Comparison of ENCODE assay signal across 9 cellular contexts in genomic region chr10:13219685-13220670, GRCh38. TPM values are rescaled to one million over a fixed set of nuclear protein-coding genes. Genes with fewer than 3 reads are reported as not detected.
DNase-seq lines count a peak whose midpoint lies in the region; ATAC-seq and TF ChIP-seq lines count a peak whose summit lies in the region.
"Had no signal": no experiment of that assay in that cellular context is flagged by ENCODE, and none has a peak within 500 bp of the region (broad histone marks: within the 10 kb centered on the region; RNA-seq: fewer than 3 reads in every experiment).

No MANE protein-coding gene starts in this region.

- no peak overlapping the region for H3K4me3 ChIP-seq in mucosa of descending colon

- intact Hi-C loops in mucosa of descending colon (cut with DNase I, micrococcal nuclease) = loop anchor here in 1 of 2 donors (5.0 kb wide), 1 partner anchor 67 kb away; no protein-coding TSS in a partner anchor

- H3K36me3 Mint-ChIP-seq in natural killer cell treated with Interleukin-12 subunit alpha and Interleukin-12 subunit beta and Interleukin-15 and Interleukin-18, amount 100 ng/mL, for 72 hours = no peaks in the 10 kb centered on the region
- H3K36me3 Mint-ChIP-seq: IgD-negative memory B cell had no signal

- H3K9me3 ChIP-seq in mucosa of descending colon = no peaks in the 10 kb centered on the region

- H3K9me3 Mint-ChIP-seq in natural killer cell treated with Interleukin-12 subunit alpha and Interleukin-12 subunit beta and Interleukin-15 and Interleukin-18, amount 100 ng/mL, for 72 hours = no peaks in the 10 kb centered on the region
- H3K9me3 Mint-ChIP-seq: IgD-negative memory B cell had no signal

- H3K4me3 Mint-ChIP-seq in natural killer cell treated with Interleukin-12 subunit alpha and Interleukin-12 subunit beta and Interleukin-15 and Interleukin-18, amount 100 ng/mL, for 72 hours = no peak overlapping the region
- H3K4me3 Mint-ChIP-seq: IgD-negative memory B cell had no signal

- peak; percentile 33 for DNase-seq in ELR (ENCODE audit: low read depth)
- DNase-seq in UCSD-AML1 (lab: John Stamatoyannopoulos, UW; ENCODE audit: unreplicated experiment) = peak; percentile 28
- peak in 2 of 3 donors; percentile 54 to 56 for DNase-seq in mucosa of descending colon
- no peak for DNase-seq in HCEC 1CT
- no peak for DNase-seq in natural killer cell treated with Interleukin-12 subunit alpha and Interleukin-12 subunit beta and Interleukin-15 and Interleukin-18, amount 100 ng/mL, for 72 hours (ENCODE audit: low spot score)
- DNase-seq in NCI-H2107 treated with DMSO at 0.1 percent for 48 hours (lab: John Stamatoyannopoulos, UW; ENCODE audit: unreplicated experiment) = no peak
- DNase-seq in NCI-H1092 (lab: John Stamatoyannopoulos, UW) = no peak

- H3K4me1 ChIP-seq in mucosa of descending colon (ENCODE audit: low read depth) = no peaks in the 10 kb centered on the region

- H3K27me3 Mint-ChIP-seq in natural killer cell treated with Interleukin-12 subunit alpha and Interleukin-12 subunit beta and Interleukin-15 and Interleukin-18, amount 100 ng/mL, for 72 hours = no peaks in the 10 kb centered on the region
- H3K27me3 Mint-ChIP-seq: IgD-negative memory B cell had no signal

- no peak overlapping the region for H3K27ac Mint-ChIP-seq in natural killer cell treated with Interleukin-12 subunit alpha and Interleukin-12 subunit beta and Interleukin-15 and Interleukin-18, amount 100 ng/mL, for 72 hours

- no peaks in the 10 kb centered on the region for H3K4me1 Mint-ChIP-seq in natural killer cell treated with Interleukin-12 subunit alpha and Interleukin-12 subunit beta and Interleukin-15 and Interleukin-18, amount 100 ng/mL, for 72 hours (ENCODE audit: low read depth in 2 of 2)

- no peaks in the 10 kb centered on the region for H3K36me3 ChIP-seq in mucosa of descending colon (ENCODE audit: low read depth)

- ATAC-seq in HG03175 (IDR thresholded peaks at IDR 0.05; ENCODE audit: unreplicated experiment) = peak; percentile 70
- ATAC-seq in mucosa of descending colon = peak; percentile 44
- no peak for ATAC-seq in natural killer cell treated with Interleukin-12 subunit alpha and Interleukin-12 subunit beta and Interleukin-15 and Interleukin-18, amount 100 ng/mL, for 72 hours

- TF ChIP-seq CTCF in mucosa of descending colon (IDR thresholded peaks at IDR 0.05) = no peak

RNA-seq across cellular contexts. Expression of gene UCMA, which starts 14.2 kb away (rescaled TPM):
- total RNA-seq in mucosa of descending colon = not detected
- not detected for total RNA-seq in natural killer cell treated with Interleukin-12 subunit alpha and Interleukin-12 subunit beta and Interleukin-15 and Interleukin-18, amount 100 ng/mL, for 72 hours

RNA-seq across cellular contexts. Expression of gene MCM10, which starts 58.6 kb away (rescaled TPM):
- 1 to 10 TPM; 1.6 to 8.6 (median 2.2) TPM for total RNA-seq in mucosa of descending colon
- total RNA-seq in natural killer cell treated with Interleukin-12 subunit alpha and Interleukin-12 subunit beta and Interleukin-15 and Interleukin-18, amount 100 ng/mL, for 72 hours = 100 to 1,000 TPM in 1 of 2 donors, 10 to 100 TPM in 1; 40.0 to 120 TPM

Comparison
In these comparisons a context has a peak if more than half of its experiments do, and no peak if none do; other contexts are left out.
1. DNase-seq: peak in ELR (single experiment), UCSD-AML1 (single experiment) and mucosa of descending colon (2 of 3); none in HCEC 1CT (single experiment), natural killer cell treated with Interleukin-12 subunit alpha and Interleukin-12 subunit beta and Interleukin-15 and Interleukin-18, amount 100 ng/mL, for 72 hours (single experiment), NCI-H2107 treated with DMSO at 0.1 percent for 48 hours (single experiment) and NCI-H1092 (single experiment).
2. ATAC-seq: peak in HG03175 (single experiment) and mucosa of descending colon (single experiment); none in natural killer cell treated with Interleukin-12 subunit alpha and Interleukin-12 subunit beta and Interleukin-15 and Interleukin-18, amount 100 ng/mL, for 72 hours (0 of 2).
3. RNA of gene MCM10, which starts 58.6 kb away (total RNA-seq): 40.0 to 120 TPM in natural killer cell treated with Interleukin-12 subunit alpha and Interleukin-12 subunit beta and Interleukin-15 and Interleukin-18, amount 100 ng/mL, for 72 hours; 1.6 to 8.6 TPM in mucosa of descending colon; every median in the first group is over 4 times any median in the second.